1 cellular context compared by ENCODE assay signal in the genomic region with DNA sequence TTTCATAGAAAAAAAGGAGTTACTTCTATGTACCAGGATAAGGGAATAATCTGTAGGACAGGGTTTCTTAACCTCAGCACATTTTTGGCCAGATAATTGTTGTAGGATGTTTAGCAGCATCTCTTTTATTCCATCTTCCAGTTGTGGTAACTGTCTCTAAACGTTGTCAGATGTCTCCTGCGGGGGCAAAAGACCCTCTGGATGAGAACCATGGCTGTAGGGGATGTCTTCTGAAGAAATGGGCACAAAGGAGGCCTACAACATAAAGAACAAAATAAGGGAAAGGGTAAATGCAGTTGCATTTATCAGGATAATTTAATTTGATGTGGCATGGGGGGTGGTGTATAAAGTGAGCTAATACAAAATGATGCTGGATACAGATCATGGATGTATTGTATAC.
TF ChIP-seq lines count a peak whose summit lies in the region.

No MANE protein-coding gene starts in this region.

TF ChIP-seq in SK-N-SH, 30 proteins besides CTCF, POLR2A, EP300 and RAD21 (continued from another document):
- TF ChIP-seq, protein P1, sequence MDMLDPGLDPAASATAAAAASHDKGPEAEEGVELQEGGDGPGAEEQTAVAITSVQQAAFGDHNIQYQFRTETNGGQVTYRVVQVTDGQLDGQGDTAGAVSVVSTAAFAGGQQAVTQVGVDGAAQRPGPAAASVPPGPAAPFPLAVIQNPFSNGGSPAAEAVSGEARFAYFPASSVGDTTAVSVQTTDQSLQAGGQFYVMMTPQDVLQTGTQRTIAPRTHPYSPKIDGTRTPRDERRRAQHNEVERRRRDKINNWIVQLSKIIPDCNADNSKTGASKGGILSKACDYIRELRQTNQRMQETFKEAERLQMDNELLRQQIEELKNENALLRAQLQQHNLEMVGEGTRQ (IDR thresholded peaks at IDR 0.05; ENCODE audit: borderline replicate concordance, low read depth, low read length): no peak
- TF ChIP-seq RXRA (IDR thresholded peaks at IDR 0.05; ENCODE audit: borderline replicate concordance, low read depth): no peak
- TF ChIP-seq, protein P2, sequence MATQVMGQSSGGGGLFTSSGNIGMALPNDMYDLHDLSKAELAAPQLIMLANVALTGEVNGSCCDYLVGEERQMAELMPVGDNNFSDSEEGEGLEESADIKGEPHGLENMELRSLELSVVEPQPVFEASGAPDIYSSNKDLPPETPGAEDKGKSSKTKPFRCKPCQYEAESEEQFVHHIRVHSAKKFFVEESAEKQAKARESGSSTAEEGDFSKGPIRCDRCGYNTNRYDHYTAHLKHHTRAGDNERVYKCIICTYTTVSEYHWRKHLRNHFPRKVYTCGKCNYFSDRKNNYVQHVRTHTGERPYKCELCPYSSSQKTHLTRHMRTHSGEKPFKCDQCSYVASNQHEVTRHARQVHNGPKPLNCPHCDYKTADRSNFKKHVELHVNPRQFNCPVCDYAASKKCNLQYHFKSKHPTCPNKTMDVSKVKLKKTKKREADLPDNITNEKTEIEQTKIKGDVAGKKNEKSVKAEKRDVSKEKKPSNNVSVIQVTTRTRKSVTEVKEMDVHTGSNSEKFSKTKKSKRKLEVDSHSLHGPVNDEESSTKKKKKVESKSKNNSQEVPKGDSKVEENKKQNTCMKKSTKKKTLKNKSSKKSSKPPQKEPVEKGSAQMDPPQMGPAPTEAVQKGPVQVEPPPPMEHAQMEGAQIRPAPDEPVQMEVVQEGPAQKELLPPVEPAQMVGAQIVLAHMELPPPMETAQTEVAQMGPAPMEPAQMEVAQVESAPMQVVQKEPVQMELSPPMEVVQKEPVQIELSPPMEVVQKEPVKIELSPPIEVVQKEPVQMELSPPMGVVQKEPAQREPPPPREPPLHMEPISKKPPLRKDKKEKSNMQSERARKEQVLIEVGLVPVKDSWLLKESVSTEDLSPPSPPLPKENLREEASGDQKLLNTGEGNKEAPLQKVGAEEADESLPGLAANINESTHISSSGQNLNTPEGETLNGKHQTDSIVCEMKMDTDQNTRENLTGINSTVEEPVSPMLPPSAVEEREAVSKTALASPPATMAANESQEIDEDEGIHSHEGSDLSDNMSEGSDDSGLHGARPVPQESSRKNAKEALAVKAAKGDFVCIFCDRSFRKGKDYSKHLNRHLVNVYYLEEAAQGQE (IDR thresholded peaks at IDR 0.05; ENCODE audit: low read depth, low read length): no peak
- no peak for TF ChIP-seq MEF2A (IDR thresholded peaks at IDR 0.05; ENCODE audit: borderline replicate concordance, low read depth)
TF ChIP-seq in SK-N-SH: peak in this region for 0.
